ENCODE assay signal across 14 cellular contexts in the genomic region with DNA sequence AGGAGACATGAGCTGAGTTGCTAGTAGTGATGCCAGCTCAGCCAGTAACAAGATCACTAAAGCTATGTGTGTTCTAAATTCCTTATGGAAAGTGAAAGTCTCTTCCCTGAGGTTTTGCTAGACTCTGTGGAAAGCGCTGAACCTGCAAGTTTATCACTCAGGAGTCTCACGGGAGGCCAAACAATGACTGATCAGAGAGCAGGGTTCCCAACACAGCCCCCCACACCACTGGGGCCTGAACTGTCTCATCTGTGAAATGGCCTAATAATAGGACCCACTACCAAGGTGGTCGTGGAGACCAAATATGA. TPM values are rescaled to one million over a fixed set of nuclear protein-coding genes. Genes with fewer than 3 reads are reported as not detected.
A peak's percentile ranks its signal among the peaks of the same experiment; 100 is the strongest.
DNase-seq lines count a peak whose midpoint lies in the region; ATAC-seq and TF ChIP-seq lines count a peak whose summit lies in the region.
"Had no signal": no experiment of that assay in that cellular context is flagged by ENCODE, and none has a peak within 500 bp of the region (broad histone marks: within the 10 kb centered on the region; RNA-seq: fewer than 3 reads in every experiment).

No MANE protein-coding gene starts in this region.

- H3K9me3 ChIP-seq in esophagus (ENCODE audit: control insufficient read depth in 2 of 2, insufficient read depth in 1 of 2, low read depth in 1 of 2, low read length in 1 of 2) (no peaks in the 10 kb centered on the region), osteoblast (ENCODE audit: low read depth, low read length) (no peaks in the 10 kb centered on the region), vagina (no peaks in the 10 kb centered on the region)

- H4K20me1 ChIP-seq in osteoblast (ENCODE audit: insufficient read depth, low read length), result no peaks in the 10 kb centered on the region

- no peaks in the 10 kb centered on the region for H3K79me2 ChIP-seq in osteoblast (ENCODE audit: insufficient read depth, low read length)

- TF ChIP-seq POLR2A in vagina (IDR thresholded peaks at IDR 0.05), result no peak

- H3K36me3 ChIP-seq in esophagus (ENCODE audit: control insufficient read depth in 2 of 2, insufficient read depth in 2 of 2, low read length in 1 of 2) (no peaks in the 10 kb centered on the region), osteoblast (ENCODE audit: insufficient read depth, low read length) (no peaks in the 10 kb centered on the region), vagina (no peaks in the 10 kb centered on the region)

- ATAC-seq in left cardiac atrium (no peak), HG03460 (IDR thresholded peaks at IDR 0.05; ENCODE audit: unreplicated experiment) (no peak), HG03442 (IDR thresholded peaks at IDR 0.05; ENCODE audit: unreplicated experiment) (no peak)
- ATAC-seq: foreskin keratinocyte had no signal

- no peak overlapping the region for H3K4me3 ChIP-seq in esophagus (ENCODE audit: low read depth in 1 of 2, low read length in 2 of 2)
- peak overlapping the region; percentile 29 for H3K4me3 ChIP-seq in osteoblast (ENCODE audit: insufficient read depth, low read length)
- no peak overlapping the region for H3K4me3 ChIP-seq in vagina

- intact Hi-C loops in left cardiac atrium (cut with DNase I) (loop anchor here in 1 of 2 donors (5.0 kb wide), 1 partner anchor 36 kb away; no protein-coding TSS in a partner anchor), cardiac septum (cut with DNase I) (no loop called here), vagina (cut with DNase I) (no loop called here)

- DNase-seq in left cardiac atrium (peak; percentile 1), cardiac septum (ENCODE audit: low spot score) (no peak), osteoblast (ENCODE audit: insufficient read length, low spot score, missing footprints) (no peak), vagina (ENCODE audit: extremely low spot score in 2 of 2) (no peak), 8988T (no peak)
- DNase-seq: activated CD8-positive, alpha-beta memory T cell treated with anti-CD3 and anti-CD28 coated beads, Interleukin-2, amount 50 U/mL, for 4 hours; central memory CD4-positive, alpha-beta T cell; foreskin keratinocyte; NCI-H526 treated with DMSO at 0.1 percent for 48 hours had no signal

- H2AFZ ChIP-seq in osteoblast (ENCODE audit: low read length), result peak overlapping the region; percentile 44

- WGBS in esophagus, 2 donors, result 51 to 53% methylated on average over 3 of the region's 3 CpGs

- no peaks in the 10 kb centered on the region for H3K27me3 ChIP-seq in esophagus (ENCODE audit: control insufficient read depth in 1 of 2, insufficient read depth in 2 of 2, low read length in 2 of 2)
- H3K27me3 ChIP-seq in osteoblast (ENCODE audit: insufficient read depth, low read length), result no peaks in the 10 kb centered on the region
- H3K27me3 ChIP-seq in vagina, result no peaks in the 10 kb centered on the region
- H3K27me3 ChIP-seq: foreskin keratinocyte had no signal

- H3K27ac ChIP-seq in esophagus (ENCODE audit: low read depth in 2 of 2, low read length in 1 of 2) (peak overlapping the region; percentile 56 to 82), osteoblast (ENCODE audit: low read depth, low read length) (no peak overlapping the region), vagina (peak overlapping the region; percentile 76)
- H3K27ac ChIP-seq: foreskin keratinocyte had no signal

- H3K4me1 ChIP-seq in esophagus (ENCODE audit: control insufficient read depth in 2 of 2, insufficient read depth in 2 of 2, low read length in 1 of 2) (peaks cover 20 to 37% of the 10 kb centered on the region in 2 donors), osteoblast (ENCODE audit: insufficient read depth, low read length) (peaks cover 10% of the 10 kb centered on the region), vagina (peaks cover 83% of the 10 kb centered on the region)
- H3K4me1 ChIP-seq: foreskin keratinocyte had no signal

- TF ChIP-seq CTCF in osteoblast (IDR thresholded peaks at IDR 0.05; ENCODE audit: extremely low read depth, low read depth, low read length), result no peak
- no peak for TF ChIP-seq CTCF in vagina (IDR thresholded peaks at IDR 0.05)

- H3K4me2 ChIP-seq in osteoblast (ENCODE audit: insufficient read depth, low read length), result peak overlapping the region; percentile 20

RNA-seq across cellular contexts. Expression of gene ACSS1, which starts 19.9 kb away (rescaled TPM):
- 10 to 100 TPM; 27.9 to 55.0 TPM for total RNA-seq in left cardiac atrium
- 47.6 TPM for total RNA-seq in cardiac septum
- polyA plus RNA-seq in esophagus, result 1 to 10 TPM; 8.0 to 8.8 TPM
- total RNA-seq in osteoblast, result 1.4 and 2.1 TPM in 2 replicates
- total RNA-seq in vagina, result 26.3 TPM

RNA-seq across cellular contexts. Expression of gene VSX1, which starts 43.9 kb away (rescaled TPM):
- under 1 TPM in 1 of 2 donors, not detected in 1; 0.38 TPM for total RNA-seq in left cardiac atrium
- total RNA-seq in cardiac septum, result 0.54 TPM
- polyA plus RNA-seq in esophagus, result not detected
- total RNA-seq in osteoblast, result not detected in 2 replicates
- not detected for total RNA-seq in vagina
- total RNA-seq: foreskin keratinocyte, mesenteric fat pad, subcutaneous adipose tissue had no signal
- polyA plus RNA-seq: foreskin keratinocyte had no signal

RNA-seq across cellular contexts. Expression of gene APMAP, which starts 45.5 kb away (rescaled TPM):
- total RNA-seq in left cardiac atrium (10 to 100 TPM; 47.0 to 52.2 TPM), cardiac septum (28.2 TPM), osteoblast (69.2 and 70.2 TPM in 2 replicates), vagina (29.7 TPM)
- polyA plus RNA-seq in esophagus, result 10 to 100 TPM in 1 of 2 donors, 1 to 10 TPM in 1; 9.6 to 20.5 TPM
